In genomic region chr1:37501661-37502060, GRCh38 we compare ENCODE assay signal across 26 cellular contexts. TPM values are rescaled to one million over a fixed set of nuclear protein-coding genes. Genes with fewer than 3 reads are reported as not detected.
"Had no signal": no experiment of that assay in that cellular context is flagged by ENCODE, and none has a peak within 500 bp of the region (broad histone marks: within the 10 kb centered on the region; RNA-seq: fewer than 3 reads in every experiment).

No MANE protein-coding gene starts in this region.

- H3K4me3 ChIP-seq: ascending aorta, body of pancreas, K562, SJSA1 had no signal

- DNase-seq: activated CD4-positive, alpha-beta T cell treated with anti-CD3 and anti-CD28 coated beads for 48 hours; activated CD4-positive, alpha-beta T cell treated with anti-CD3 and anti-CD28 coated beads, Interleukin-2, amount 50 U/mL, for 4 hours; activated CD4-positive, CD25-positive, alpha-beta regulatory T cell treated with anti-CD3 and anti-CD28 coated beads, Interleukin-2, amount 50 U/mL, for 72 hours; activated CD8-positive, alpha-beta memory T cell treated with anti-CD3 and anti-CD28 coated beads, Interleukin-2, amount 10 ng/mL, durations not matched to agents 7 days and 5 days; activated naive CD8-positive, alpha-beta T cell treated with anti-CD3 and anti-CD28 coated beads, Interleukin-2, amount 50 U/mL, for 24 hours; activated T-cell treated with anti-CD3 and anti-CD28 coated beads, Interleukin-2, amount 50 U/mL, for 48 hours; amniotic stem cell; body of pancreas; central memory CD4-positive, alpha-beta T cell; Karpas-422; MM.1S; NCI-H1105 treated with DMSO at 0.1 percent for 48 hours; NCI-H1436 treated with DMSO at 0.1 percent for 48 hours; NCI-H187; NCI-H2081; NCI-H510A treated with DMSO at 0.1 percent for 48 hours; NCI-H69; SW 1271 had no signal

- H3K27me3 Mint-ChIP-seq: activated CD8-positive, alpha-beta memory T cell treated with anti-CD3 and anti-CD28 coated beads, Interleukin-2, amount 10 ng/mL, durations not matched to agents 7 days and 5 days; activated naive CD8-positive, alpha-beta T cell treated with anti-CD3 and anti-CD28 coated beads, Interleukin-2, amount 50 U/mL, for 24 hours had no signal

- H3K4me3 Mint-ChIP-seq: activated CD8-positive, alpha-beta memory T cell treated with anti-CD3 and anti-CD28 coated beads, Interleukin-2, amount 10 ng/mL, durations not matched to agents 7 days and 5 days; activated naive CD8-positive, alpha-beta T cell treated with anti-CD3 and anti-CD28 coated beads, Interleukin-2, amount 50 U/mL, for 24 hours; WTC11 had no signal

- H3K9me3 Mint-ChIP-seq: activated naive CD4-positive, alpha-beta T cell treated with anti-CD3 and anti-CD28 coated beads, Interleukin-2, amount 50 U/mL, for 72 hours; activated naive CD8-positive, alpha-beta T cell treated with anti-CD3 and anti-CD28 coated beads, Interleukin-2, amount 50 U/mL, for 24 hours; activated T-helper 2 cell treated with anti-CD3 and anti-CD28 coated beads, Interferon-gamma antibody, Interleukin-2, Interleukin-4, amounts not matched to agents 10 μg/mL and 5 μg/mL and 100 μg/mL, durations not matched to agents 14 hours and 24 hours and 36 hours; WTC11 had no signal

- H3K9me3 ChIP-seq: ascending aorta, body of pancreas, SJSA1 had no signal

- H3K27me3 ChIP-seq: ascending aorta, body of pancreas, SJSA1 had no signal

- H3K27ac ChIP-seq: ascending aorta, body of pancreas, SJSA1 had no signal

- ATAC-seq: activated CD8-positive, alpha-beta memory T cell treated with anti-CD3 and anti-CD28 coated beads, Interleukin-2, amount 10 ng/mL, durations not matched to agents 7 days and 5 days; activated naive CD4-positive, alpha-beta T cell treated with anti-CD3 and anti-CD28 coated beads, Interleukin-2, amount 50 U/mL, for 72 hours; activated naive CD8-positive, alpha-beta T cell treated with anti-CD3 and anti-CD28 coated beads, Interleukin-2, amount 50 U/mL, for 24 hours; body of pancreas; K562; SK-N-SH treated with all-trans-retinoic acid at 6 μM for 48 hours; WTC11 had no signal

- H3K4me1 Mint-ChIP-seq: WTC11 had no signal

- H3K27ac Mint-ChIP-seq: activated CD8-positive, alpha-beta memory T cell treated with anti-CD3 and anti-CD28 coated beads, Interleukin-2, amount 10 ng/mL, durations not matched to agents 7 days and 5 days; activated naive CD8-positive, alpha-beta T cell treated with anti-CD3 and anti-CD28 coated beads, Interleukin-2, amount 50 U/mL, for 24 hours; activated T-helper 2 cell treated with anti-CD3 and anti-CD28 coated beads, Interferon-gamma antibody, Interleukin-2, Interleukin-4, amounts not matched to agents 10 μg/mL and 5 μg/mL and 100 μg/mL, durations not matched to agents 14 hours and 24 hours and 36 hours; WTC11 had no signal

RNA-seq across cellular contexts. Expression of gene DNALI1, which starts 55.1 kb away (rescaled TPM):
- total RNA-seq: activated naive CD4-positive, alpha-beta T cell treated with anti-CD3 and anti-CD28 coated beads, Interleukin-2, amount 50 U/mL, for 72 hours; activated T-helper 2 cell treated with anti-CD3 and anti-CD28 coated beads, Interferon-gamma antibody, Interleukin-2, Interleukin-4, amounts not matched to agents 10 μg/mL and 5 μg/mL and 100 μg/mL, durations not matched to agents 14 hours and 24 hours and 36 hours; T-helper 1 cell treated with Interleukin-12 subunit alpha and Interleukin-12 subunit beta and Interleukin-4 antibody, amounts not matched to agents 30 ng/mL and 1 ng/mL, for 36 hours had no signal
